ENCODE assay signal across 10 cellular contexts in genomic region chr22:24302591-24302990, GRCh38. TPM values are rescaled to one million over a fixed set of nuclear protein-coding genes. Genes with fewer than 3 reads are reported as not detected.
DNase-seq lines count a peak whose midpoint lies in the region; ATAC-seq and TF ChIP-seq lines count a peak whose summit lies in the region.
"Had no signal": no experiment of that assay in that cellular context is flagged by ENCODE, and none has a peak within 500 bp of the region (broad histone marks: within the 10 kb centered on the region; RNA-seq: fewer than 3 reads in every experiment).

No MANE protein-coding gene starts in this region.

- intact Hi-C loops in dorsolateral prefrontal cortex (cut with DNase I) = no loop called here

- CTCF ChIA-PET in activated CD8-positive, alpha-beta T cell treated with anti-CD3 and anti-CD28 coated beads, Interleukin-2, amount 10 ng/mL, durations not matched to agents 7 days and 5 days (lab: Charles Lee) = interaction anchor here (0.7 to 1.4 kb wide), 3 partner anchors 17 to 219 kb away, joined by 3 to 5 read pairs (median 3); no protein-coding TSS in a partner anchor

- H3K27ac ChIP-seq in BLaER1 (peak overlapping the region; percentile 38; the same call in 1 of the 2 replicates), MM.1S (ENCODE audit: low read length) (peak overlapping the region; percentile 9; the same call in 1 of the 2 replicates), dorsolateral prefrontal cortex (peak overlapping the region in 50 of 59 donors; percentile 5 to 82 (median 59))

- peak overlapping the region; percentile 47; the same call in 1 of the 2 replicates for H3K9ac ChIP-seq in BLaER1
- no peak overlapping the region for H3K9ac ChIP-seq in MM.1S (ENCODE audit: low read length)

- ATAC-seq in naive thymus-derived CD8-positive, alpha-beta T cell = no peak
- no peak for ATAC-seq in activated CD8-positive, alpha-beta T cell treated with anti-CD3 and anti-CD28 coated beads, Interleukin-2, amount 10 ng/mL, durations not matched to agents 7 days and 5 days

- peaks cover 10% of the 10 kb centered on the region; the same call in 1 of the 2 replicates for H3F3A ChIP-seq in MM.1S (ENCODE audit: insufficient read depth, low read length)

- DNase-seq in MM.1S (no peak), dorsolateral prefrontal cortex (no peak), ecto neural progenitor cell (ENCODE audit: low spot score) (no peak), germinal center (ENCODE audit: low spot score) (no peak), NCI-H1048 (lab: John Stamatoyannopoulos, UW) (no peak)
- DNase-seq in naive thymus-derived CD8-positive, alpha-beta T cell = no peak
- no peak for DNase-seq in activated CD8-positive, alpha-beta T cell treated with anti-CD3 and anti-CD28 coated beads, Interleukin-2, amount 10 ng/mL, durations not matched to agents 7 days and 5 days
- DNase-seq: H7 had no signal

- peaks cover 44% of the 10 kb centered on the region for H3K36me3 ChIP-seq in BLaER1
- H3K36me3 ChIP-seq in MM.1S (replicated peaks; ENCODE audit: insufficient read depth, low read length) = 0 out of 2 replicates have a peak, but pooled peaks cover 4% of the 10 kb centered on the region

- no peak overlapping the region for H2AFZ ChIP-seq in MM.1S (ENCODE audit: low read length)

- POLR2A ChIA-PET in naive thymus-derived CD8-positive, alpha-beta T cell (lab: Charles Lee) = interaction anchor here (0.7 kb wide), 1 partner anchor 866 kb away, joined by 3 read pairs; no protein-coding TSS in a partner anchor
- POLR2A ChIA-PET in activated CD8-positive, alpha-beta T cell treated with anti-CD3 and anti-CD28 coated beads, Interleukin-2, amount 10 ng/mL, durations not matched to agents 7 days and 5 days (lab: Charles Lee) = no interaction called here

- H3K27me3 ChIP-seq in BLaER1 = no peaks in the 10 kb centered on the region
- H3K27me3 ChIP-seq in MM.1S (replicated peaks; ENCODE audit: insufficient read depth, low read length) = no peaks in the 10 kb centered on the region
- H3K27me3 ChIP-seq in dorsolateral prefrontal cortex = no peaks in the 10 kb centered on the region

- peak overlapping the region in 8 of 10 donors; percentile 2 to 56 (median 16) for H3K4me3 Mint-ChIP-seq in naive thymus-derived CD8-positive, alpha-beta T cell
- no peak overlapping the region for H3K4me3 Mint-ChIP-seq in activated CD8-positive, alpha-beta T cell treated with anti-CD3 and anti-CD28 coated beads, Interleukin-2, amount 10 ng/mL, durations not matched to agents 7 days and 5 days

- H4K20me1 ChIP-seq in BLaER1 (peaks cover 49% of the 10 kb centered on the region), MM.1S (ENCODE audit: insufficient read depth, low read length) (no peaks in the 10 kb centered on the region; the same call in 1 of the 2 replicates)

- peak overlapping the region in 7 of 10 donors; percentile 7 to 90 (median 61) for H3K27ac Mint-ChIP-seq in naive thymus-derived CD8-positive, alpha-beta T cell
- no peak overlapping the region for H3K27ac Mint-ChIP-seq in activated CD8-positive, alpha-beta T cell treated with anti-CD3 and anti-CD28 coated beads, Interleukin-2, amount 10 ng/mL, durations not matched to agents 7 days and 5 days

- TF ChIP-seq CTCF in MM.1S (IDR thresholded peaks at IDR 0.05; ENCODE audit: low read length) (no peak), dorsolateral prefrontal cortex (IDR thresholded peaks at IDR 0.05 in 54 of 56, conservative IDR thresholded peaks at IDR 0.05 in 2 of 56; ENCODE audit: low read depth in 1 of 56, partially characterized antibody in 56 of 56) (no peak)

- peak overlapping the region; percentile 83 for H3K4me2 ChIP-seq in BLaER1
- H3K4me2 ChIP-seq in MM.1S (ENCODE audit: low read depth, low read length) = no peak overlapping the region

- H3K79me2 ChIP-seq in MM.1S (ENCODE audit: low read length) = peaks cover 73% of the 10 kb centered on the region

- H3K9me2 ChIP-seq in MM.1S (replicated peaks; ENCODE audit: insufficient read depth, low read length) = no peaks in the 10 kb centered on the region

- no peaks in the 10 kb centered on the region for H3K9me3 Mint-ChIP-seq in naive thymus-derived CD8-positive, alpha-beta T cell
- H3K9me3 Mint-ChIP-seq in activated CD8-positive, alpha-beta T cell treated with anti-CD3 and anti-CD28 coated beads, Interleukin-2, amount 10 ng/mL, durations not matched to agents 7 days and 5 days (ENCODE audit: insufficient read depth) = no peaks in the 10 kb centered on the region

- H3K4me1 ChIP-seq in BLaER1 = peaks cover 51% of the 10 kb centered on the region
- H3K4me1 ChIP-seq in MM.1S (ENCODE audit: low read length) = peaks cover 15% of the 10 kb centered on the region

- H3K36me3 Mint-ChIP-seq in naive thymus-derived CD8-positive, alpha-beta T cell = peaks cover 0 to 44% (median 4%) of the 10 kb centered on the region in 3 donors
- H3K36me3 Mint-ChIP-seq in activated CD8-positive, alpha-beta T cell treated with anti-CD3 and anti-CD28 coated beads, Interleukin-2, amount 10 ng/mL, durations not matched to agents 7 days and 5 days (ENCODE audit: low read depth) = peaks cover 49% of the 10 kb centered on the region

- H3K9me3 ChIP-seq in BLaER1 (peaks cover 11% of the 10 kb centered on the region), MM.1S (replicated peaks; ENCODE audit: insufficient read depth, low read length) (no peaks in the 10 kb centered on the region)

- no peaks in the 10 kb centered on the region for H3K27me3 Mint-ChIP-seq in naive thymus-derived CD8-positive, alpha-beta T cell
- H3K27me3 Mint-ChIP-seq in activated CD8-positive, alpha-beta T cell treated with anti-CD3 and anti-CD28 coated beads, Interleukin-2, amount 10 ng/mL, durations not matched to agents 7 days and 5 days (ENCODE audit: low read depth) = no peaks in the 10 kb centered on the region

- H3K4me1 Mint-ChIP-seq in naive thymus-derived CD8-positive, alpha-beta T cell = peaks cover 39 to 83% (median 70%) of the 10 kb centered on the region in 4 donors
- peaks cover 61% of the 10 kb centered on the region for H3K4me1 Mint-ChIP-seq in activated CD8-positive, alpha-beta T cell treated with anti-CD3 and anti-CD28 coated beads, Interleukin-2, amount 10 ng/mL, durations not matched to agents 7 days and 5 days (ENCODE audit: low read depth)

- H3K4me3 ChIP-seq in BLaER1 (0 out of 2 replicates have a peak overlapping the region, but pooled peaks have one; percentile 12), MM.1S (ENCODE audit: low read length) (no peak overlapping the region), dorsolateral prefrontal cortex (no peak overlapping the region)

RNA-seq across cellular contexts. Expression of gene SPECC1L, which starts 32.0 kb away (rescaled TPM):
- total RNA-seq in dorsolateral prefrontal cortex = 100 to 1,000 TPM in 29 of 120 experiments, 10 to 100 TPM in 91; 59.5 to 136 (median 91.9) TPM
- 10 to 100 TPM; 67.6 to 71.4 TPM for total RNA-seq in naive thymus-derived CD8-positive, alpha-beta T cell
- polyA plus RNA-seq in naive thymus-derived CD8-positive, alpha-beta T cell = 10 to 100 TPM in 1 of 3 donors, 1 to 10 TPM in 2; 6.6 to 16.6 (median 8.0) TPM
- total RNA-seq in activated CD8-positive, alpha-beta T cell treated with anti-CD3 and anti-CD28 coated beads, Interleukin-2, amount 10 ng/mL, durations not matched to agents 7 days and 5 days = 10 to 100 TPM; 57.6 to 59.7 TPM

RNA-seq across cellular contexts. Expression of gene GGT5, which starts 57.7 kb away (rescaled TPM):
- total RNA-seq in dorsolateral prefrontal cortex = 10 to 100 TPM in 113 of 120 experiments, 1 to 10 TPM in 7; 5.9 to 50.2 (median 18.8) TPM
- total RNA-seq in naive thymus-derived CD8-positive, alpha-beta T cell = under 1 TPM in 1 of 2 experiments, not detected in 1; 0.08 TPM
- polyA plus RNA-seq in naive thymus-derived CD8-positive, alpha-beta T cell = not detected
- total RNA-seq in activated CD8-positive, alpha-beta T cell treated with anti-CD3 and anti-CD28 coated beads, Interleukin-2, amount 10 ng/mL, durations not matched to agents 7 days and 5 days = under 1 TPM; 0.29 to 0.44 TPM
- total RNA-seq: bronchial epithelial cell, H7 had no signal

Comparison
In these comparisons a context has a peak if more than half of its experiments do, and no peak if none do; other contexts are left out.
1. H3K27ac ChIP-seq: peak in every context shown above with its lines; median percentile 59 in dorsolateral prefrontal cortex; 38 in BLaER1; 9 in MM.1S.
2. RNA of gene GGT5, which starts 57.7 kb away (total RNA-seq): 5.9 to 50.2 TPM in dorsolateral prefrontal cortex; 0.29 to 0.44 TPM in activated CD8-positive, alpha-beta T cell treated with anti-CD3 and anti-CD28 coated beads, Interleukin-2, amount 10 ng/mL, durations not matched to agents 7 days and 5 days and 0.08 TPM in naive thymus-derived CD8-positive, alpha-beta T cell; every median in the first group is over 4 times any median in the second.